ENCODE assay signal across 23 cellular contexts in the genomic region with DNA sequence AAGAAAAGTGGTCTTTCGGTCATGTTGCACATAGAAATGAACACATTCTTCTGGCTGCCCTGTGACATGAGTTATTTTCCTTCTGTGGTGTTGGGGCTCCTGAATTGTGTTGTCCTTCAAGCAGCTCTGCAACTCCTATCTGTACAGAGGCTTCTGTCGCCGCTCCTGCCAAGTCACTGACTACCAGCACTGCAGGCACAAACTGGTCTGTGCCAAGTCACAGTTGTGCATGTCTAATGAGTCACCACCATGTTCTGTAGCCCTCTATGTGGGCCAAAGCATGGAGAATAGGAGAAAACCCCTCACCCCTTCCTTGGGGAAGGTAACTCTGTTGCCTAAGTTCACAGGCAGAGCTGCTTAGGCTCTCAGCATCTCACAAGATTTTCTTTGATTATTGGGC.
"Had no signal": no experiment of that assay in that cellular context is flagged by ENCODE, and none has a peak within 500 bp of the region (broad histone marks: within the 10 kb centered on the region; RNA-seq: fewer than 3 reads in every experiment).

No MANE protein-coding gene starts in this region.

- H3K27ac ChIP-seq: right lobe of liver, suprapubic skin had no signal

- H3K4me3 Mint-ChIP-seq: activated CD4-positive, alpha-beta T cell treated with anti-CD3 and anti-CD28 coated beads for 36 hours; activated naive CD8-positive, alpha-beta T cell; activated T-helper 1 cell treated with anti-CD3 and anti-CD28 coated beads, Interleukin-12 subunit alpha, Interleukin-12 subunit beta, Interleukin-2, Interleukin-4 antibody, amounts not matched to agents 30 ng/mL and 10 ng/mL and 1 ng/mL, durations not matched to agents 14 hours and 24 hours and 36 hours; nephron; stimulated activated naive CD8-positive, alpha-beta T cell treated with anti-CD3 and anti-CD28 coated beads, Interleukin-15, amount 100 ng/mL, for 72 hours; type B pancreatic cell; WTC11 had no signal

- H3K4me3 ChIP-seq: lung, right lobe of liver, suprapubic skin had no signal

- H3K4me1 ChIP-seq: right lobe of liver, suprapubic skin had no signal

- H3K9me3 ChIP-seq: right lobe of liver, suprapubic skin had no signal

- H3K36me3 Mint-ChIP-seq: activated naive CD8-positive, alpha-beta T cell; type B pancreatic cell had no signal

- H3K4me1 Mint-ChIP-seq: activated CD4-positive, alpha-beta T cell treated with anti-CD3 and anti-CD28 coated beads for 36 hours; nephron; stimulated activated naive CD8-positive, alpha-beta T cell treated with anti-CD3 and anti-CD28 coated beads, Interleukin-15, amount 100 ng/mL, for 72 hours; WTC11 had no signal

- H3K27me3 ChIP-seq: right lobe of liver, suprapubic skin had no signal

- H3K27me3 Mint-ChIP-seq: activated CD4-positive, alpha-beta T cell treated with anti-CD3 and anti-CD28 coated beads for 36 hours; activated naive CD8-positive, alpha-beta T cell; stimulated activated naive CD8-positive, alpha-beta T cell treated with anti-CD3 and anti-CD28 coated beads, Interleukin-15, amount 100 ng/mL, for 72 hours; type B pancreatic cell had no signal

- ATAC-seq: activated CD4-positive, alpha-beta T cell treated with anti-CD3 and anti-CD28 coated beads for 36 hours; left lobe of liver; right lobe of liver; stimulated activated naive CD8-positive, alpha-beta T cell treated with anti-CD3 and anti-CD28 coated beads, Interleukin-15, amount 100 ng/mL, for 72 hours; WTC11 had no signal

- FAIRE-seq: colon, endometrium, kidney, small intestine, TTC549 had no signal

- H3K36me3 ChIP-seq: right lobe of liver, suprapubic skin had no signal

- H3K27ac Mint-ChIP-seq: activated CD4-positive, alpha-beta T cell treated with anti-CD3 and anti-CD28 coated beads for 36 hours; activated naive CD8-positive, alpha-beta T cell; activated T-helper 1 cell treated with anti-CD3 and anti-CD28 coated beads, Interleukin-12 subunit alpha, Interleukin-12 subunit beta, Interleukin-2, Interleukin-4 antibody, amounts not matched to agents 30 ng/mL and 10 ng/mL and 1 ng/mL, durations not matched to agents 14 hours and 24 hours and 36 hours; nephron; stimulated activated naive CD8-positive, alpha-beta T cell treated with anti-CD3 and anti-CD28 coated beads, Interleukin-15, amount 100 ng/mL, for 72 hours; type B pancreatic cell; WTC11 had no signal

- DNase-seq: activated CD4-positive, alpha-beta T cell treated with anti-CD3 and anti-CD28 coated beads for 36 hours; activated CD4-positive, alpha-beta T cell treated with anti-CD3 and anti-CD28 coated beads, Interleukin-2, amount 50 U/mL, for 48 hours; amniotic stem cell; erythroblast; foreskin melanocyte; kidney; midbrain; right lobe of liver; small intestine; stimulated activated CD4-positive, alpha-beta T cell treated with anti-CD3 and anti-CD28 coated beads, Interleukin-15, amount 100 ng/mL, for 24 hours; stimulated activated CD4-positive, alpha-beta T cell treated with anti-CD3 and anti-CD28 coated beads, Interleukin-2, amount 100 ng/mL, for 48 hours; stimulated activated naive CD8-positive, alpha-beta T cell treated with anti-CD3 and anti-CD28 coated beads, Interleukin-15, amount 100 ng/mL, for 72 hours had no signal
